8 cellular contexts compared by ENCODE assay signal in the genomic region with DNA sequence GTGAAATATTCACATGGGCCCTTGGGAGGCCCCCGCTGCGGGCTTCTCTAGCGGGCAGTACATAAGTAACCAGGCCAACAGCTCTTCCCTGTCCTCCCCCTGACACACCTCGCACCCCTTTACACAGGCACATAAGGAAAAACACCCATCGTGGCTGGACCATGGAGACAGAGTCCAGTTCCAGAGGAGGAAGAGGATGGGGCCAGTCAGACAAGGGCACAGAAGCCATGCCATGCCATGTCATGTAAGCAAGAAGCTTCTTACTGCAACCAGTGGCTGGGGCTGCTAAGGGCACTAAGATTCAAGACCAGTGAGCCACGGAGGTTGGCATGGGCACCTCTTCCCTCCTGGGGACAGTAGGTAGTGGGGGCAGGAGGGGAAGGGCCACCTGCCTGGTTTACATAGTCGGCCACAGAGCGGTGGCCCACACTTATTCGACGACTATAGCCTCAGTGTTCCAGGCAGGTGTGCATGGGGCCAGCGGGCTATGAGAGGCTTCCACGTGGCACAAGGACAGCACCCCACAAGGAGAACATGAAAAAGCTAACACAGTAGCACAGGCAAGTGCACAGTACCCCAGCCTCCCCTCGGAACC. TPM values are rescaled to one million over a fixed set of nuclear protein-coding genes. Genes with fewer than 3 reads are reported as not detected.
DNase-seq lines count a peak whose midpoint lies in the region; ATAC-seq and TF ChIP-seq lines count a peak whose summit lies in the region.

No MANE protein-coding gene starts in this region.

- no peak for TF ChIP-seq EP300 in esophagus muscularis mucosa (IDR thresholded peaks at IDR 0.05)

- no peak overlapping the region for H3K27ac ChIP-seq in CD8-positive, alpha-beta memory T cell (ENCODE audit: low read depth, low read length)
- H3K27ac ChIP-seq in HUES6 (ENCODE audit: low read depth, low read length) (no peak overlapping the region), esophagus muscularis mucosa (replicated peaks in 1 of 4) (no peak overlapping the region), body of pancreas (no peak overlapping the region)

- DNase-seq in CD8-positive, alpha-beta memory T cell, result no peak
- DNase-seq in activated T-helper 1 cell treated with anti-CD3 and anti-CD28 coated beads, Interleukin-12 subunit alpha, Interleukin-12 subunit beta, Interleukin-2, Interleukin-4 antibody, amounts not matched to agents 30 ng/mL and 10 ng/mL and 1 ng/mL, durations not matched to agents 14 hours and 24 hours and 36 hours (ENCODE audit: low spot score), result no peak
- DNase-seq in natural killer cell, result no peak
- DNase-seq in esophagus muscularis mucosa (ENCODE audit: extremely low spot score), result no peak
- no peak for DNase-seq in body of pancreas

- H3K27me3 Mint-ChIP-seq in CD8-positive, alpha-beta memory T cell, result peaks cover 7 to 23% of the 10 kb centered on the region in 2 donors
- peaks cover 28% of the 10 kb centered on the region for H3K27me3 Mint-ChIP-seq in activated T-helper 1 cell treated with anti-CD3 and anti-CD28 coated beads, Interleukin-12 subunit alpha, Interleukin-12 subunit beta, Interleukin-2, Interleukin-4 antibody, amounts not matched to agents 30 ng/mL and 10 ng/mL and 1 ng/mL, durations not matched to agents 14 hours and 24 hours and 36 hours (ENCODE audit: insufficient read depth)
- H3K27me3 Mint-ChIP-seq in natural killer cell (ENCODE audit: low read depth in 2 of 2), result peaks cover 7 to 21% of the 10 kb centered on the region in 2 donors

- CTCF ChIA-PET in CD8-positive, alpha-beta memory T cell (lab: Charles Lee), result interaction anchor here (1.0 to 4.4 kb wide), 15 partner anchors 11 to 584 kb away, joined by 3 to 37 read pairs (median 5); a partner anchor contains a TSS

- ATAC-seq in natural killer cell, result no peak
- no peak for ATAC-seq in HG03469 (IDR thresholded peaks at IDR 0.05; ENCODE audit: unreplicated experiment)
- ATAC-seq in GM18498 (IDR thresholded peaks at IDR 0.05; ENCODE audit: unreplicated experiment), result no peak
- no peak for ATAC-seq in body of pancreas

- peaks cover 11 to 15% (median 13%) of the 10 kb centered on the region in 3 donors for H3K4me1 Mint-ChIP-seq in CD8-positive, alpha-beta memory T cell
- peaks cover 42% of the 10 kb centered on the region for H3K4me1 Mint-ChIP-seq in activated T-helper 1 cell treated with anti-CD3 and anti-CD28 coated beads, Interleukin-12 subunit alpha, Interleukin-12 subunit beta, Interleukin-2, Interleukin-4 antibody, amounts not matched to agents 30 ng/mL and 10 ng/mL and 1 ng/mL, durations not matched to agents 14 hours and 24 hours and 36 hours (ENCODE audit: low read depth)
- peaks cover 12 to 22% of the 10 kb centered on the region in 2 donors for H3K4me1 Mint-ChIP-seq in natural killer cell

- no peaks in the 10 kb centered on the region for H3K36me3 Mint-ChIP-seq in CD8-positive, alpha-beta memory T cell
- no peaks in the 10 kb centered on the region for H3K36me3 Mint-ChIP-seq in activated T-helper 1 cell treated with anti-CD3 and anti-CD28 coated beads, Interleukin-12 subunit alpha, Interleukin-12 subunit beta, Interleukin-2, Interleukin-4 antibody, amounts not matched to agents 30 ng/mL and 10 ng/mL and 1 ng/mL, durations not matched to agents 14 hours and 24 hours and 36 hours (ENCODE audit: low read depth)
- no peaks in the 10 kb centered on the region for H3K36me3 Mint-ChIP-seq in natural killer cell

- H3K9me3 Mint-ChIP-seq in CD8-positive, alpha-beta memory T cell, result no peaks in the 10 kb centered on the region
- H3K9me3 Mint-ChIP-seq in activated T-helper 1 cell treated with anti-CD3 and anti-CD28 coated beads, Interleukin-12 subunit alpha, Interleukin-12 subunit beta, Interleukin-2, Interleukin-4 antibody, amounts not matched to agents 30 ng/mL and 10 ng/mL and 1 ng/mL, durations not matched to agents 14 hours and 24 hours and 36 hours, result no peaks in the 10 kb centered on the region
- H3K9me3 Mint-ChIP-seq in natural killer cell, result no peaks in the 10 kb centered on the region

- intact Hi-C loops in activated T-helper 1 cell treated with anti-CD3 and anti-CD28 coated beads, Interleukin-12 subunit alpha, Interleukin-12 subunit beta, Interleukin-2, Interleukin-4 antibody, amounts not matched to agents 30 ng/mL and 10 ng/mL and 1 ng/mL, durations not matched to agents 14 hours and 24 hours and 36 hours (cut with micrococcal nuclease), result loop anchor here (1.0 to 5.0 kb wide), 5 partner anchors 248 to 579 kb away; a partner anchor contains a TSS
- intact Hi-C loops in natural killer cell (cut with micrococcal nuclease) (loop anchor here (1.0 to 5.0 kb wide), 4 partner anchors 65 to 579 kb away; no protein-coding TSS in a partner anchor), esophagus muscularis mucosa (cut with DNase I) (loop anchor here (5.0 to 10.0 kb wide), 3 partner anchors 114 to 394 kb away; no protein-coding TSS in a partner anchor), body of pancreas (cut with DNase I) (loop anchor here (10.0 kb wide), 1 partner anchor 252 kb away; no protein-coding TSS in a partner anchor)

- no peaks in the 10 kb centered on the region for H3K36me3 ChIP-seq in CD8-positive, alpha-beta memory T cell (ENCODE audit: insufficient read depth, low read length)
- H3K36me3 ChIP-seq in HUES6 (ENCODE audit: control insufficient read depth, insufficient read depth, low read length) (no peaks in the 10 kb centered on the region), esophagus muscularis mucosa (no peaks in the 10 kb centered on the region), body of pancreas (replicated peaks in 1 of 2; ENCODE audit: insufficient read depth in 1 of 2, low read depth in 2 of 2) (no peaks in the 10 kb centered on the region)

- 70% methylated on average over 7 of the region's 13 CpGs for WGBS in esophagus muscularis mucosa
- 28 to 37% methylated on average over 11 to 13 of the region's 13 CpGs for WGBS in body of pancreas, 2 donors

- H3K9me3 ChIP-seq in CD8-positive, alpha-beta memory T cell (ENCODE audit: low read length), result no peaks in the 10 kb centered on the region
- H3K9me3 ChIP-seq in HUES6 (ENCODE audit: control insufficient read depth, insufficient read depth, low read depth, low read length) (no peaks in the 10 kb centered on the region), esophagus muscularis mucosa (no peaks in the 10 kb centered on the region), body of pancreas (no peaks in the 10 kb centered on the region)

- TF ChIP-seq POLR2A in esophagus muscularis mucosa (IDR thresholded peaks at IDR 0.05; ENCODE audit: low read depth) (no peak), body of pancreas (IDR thresholded peaks at IDR 0.05) (no peak)

- no peak for TF ChIP-seq CTCF in natural killer cell (IDR thresholded peaks at IDR 0.05)
- no peak for TF ChIP-seq CTCF in esophagus muscularis mucosa (IDR thresholded peaks at IDR 0.05)
- TF ChIP-seq CTCF in body of pancreas (IDR thresholded peaks at IDR 0.05), result no peak

- H3K9ac ChIP-seq in HUES6 (ENCODE audit: low read length), result no peak overlapping the region

- H3K27me3 ChIP-seq in CD8-positive, alpha-beta memory T cell (ENCODE audit: insufficient read depth, low read length, poor library complexity, severe bottlenecking), result peaks cover 7% of the 10 kb centered on the region
- H3K27me3 ChIP-seq in HUES6 (ENCODE audit: control insufficient read depth, insufficient read depth, low read length) (no peaks in the 10 kb centered on the region), esophagus muscularis mucosa (no peaks in the 10 kb centered on the region), body of pancreas (no peaks in the 10 kb centered on the region)

- peak overlapping the region in 4 of 8 donors; percentile 64 to 87 (median 82) for H3K27ac Mint-ChIP-seq in CD8-positive, alpha-beta memory T cell
- no peak overlapping the region for H3K27ac Mint-ChIP-seq in activated T-helper 1 cell treated with anti-CD3 and anti-CD28 coated beads, Interleukin-12 subunit alpha, Interleukin-12 subunit beta, Interleukin-2, Interleukin-4 antibody, amounts not matched to agents 30 ng/mL and 10 ng/mL and 1 ng/mL, durations not matched to agents 14 hours and 24 hours and 36 hours
- peak overlapping the region in 1 of 2 donors; percentile 35 for H3K27ac Mint-ChIP-seq in natural killer cell

- POLR2A ChIA-PET in CD8-positive, alpha-beta memory T cell (lab: Charles Lee), result no interaction called here

- peaks cover 10% of the 10 kb centered on the region for H3K4me1 ChIP-seq in CD8-positive, alpha-beta memory T cell (ENCODE audit: insufficient read depth, low read length)
- peaks cover 13% of the 10 kb centered on the region for H3K4me1 ChIP-seq in HUES6 (ENCODE audit: control insufficient read depth, insufficient read depth, low read length)
- peaks cover 9 to 23% (median 19%) of the 10 kb centered on the region in 4 donors for H3K4me1 ChIP-seq in esophagus muscularis mucosa
- H3K4me1 ChIP-seq in body of pancreas, result peaks cover 20% of the 10 kb centered on the region

- H3K4me3 ChIP-seq in CD8-positive, alpha-beta memory T cell (ENCODE audit: low read length), result peak overlapping the region; percentile 85
- H3K4me3 ChIP-seq in HUES6 (ENCODE audit: low read depth, low read length), result peak overlapping the region; percentile 16; the same call in 1 of the 2 replicates
- H3K4me3 ChIP-seq in esophagus muscularis mucosa, result peak overlapping the region in 1 of 4 donors; percentile 59
- H3K4me3 ChIP-seq in body of pancreas, result no peak overlapping the region

- H3K4me3 Mint-ChIP-seq in CD8-positive, alpha-beta memory T cell, result peak overlapping the region; percentile 66 to 95 (median 82)
- H3K4me3 Mint-ChIP-seq in activated T-helper 1 cell treated with anti-CD3 and anti-CD28 coated beads, Interleukin-12 subunit alpha, Interleukin-12 subunit beta, Interleukin-2, Interleukin-4 antibody, amounts not matched to agents 30 ng/mL and 10 ng/mL and 1 ng/mL, durations not matched to agents 14 hours and 24 hours and 36 hours, result peak overlapping the region; percentile 85
- H3K4me3 Mint-ChIP-seq in natural killer cell, result peak overlapping the region; percentile 78

RNA-seq across cellular contexts. Expression of a gene that starts 5.7 kb away (rescaled TPM):
- total RNA-seq in CD8-positive, alpha-beta memory T cell, result not detected
- polyA plus RNA-seq in CD8-positive, alpha-beta memory T cell, result not detected
- not detected in 2 replicates for total RNA-seq in activated T-helper 1 cell treated with anti-CD3 and anti-CD28 coated beads, Interleukin-12 subunit alpha, Interleukin-12 subunit beta, Interleukin-2, Interleukin-4 antibody, amounts not matched to agents 30 ng/mL and 10 ng/mL and 1 ng/mL, durations not matched to agents 14 hours and 24 hours and 36 hours
- total RNA-seq in natural killer cell (1 to 10 TPM in 1 of 3 donors, not detected in 2; 5.1 TPM), esophagus muscularis mucosa (1 to 10 TPM; 1.7 to 2.5 (median 1.8) TPM), body of pancreas (under 1 TPM; 0.26 to 0.99 TPM)

Comparison
In these comparisons a context has a peak if more than half of its experiments do, and no peak if none do; other contexts are left out.
1. H3K4me3 ChIP-seq: peak in CD8-positive, alpha-beta memory T cell (single experiment) and HUES6 (single experiment); none in body of pancreas (0 of 2).
2. Peak in every context shown above with its lines, with median percentiles within 50 percentile points of each other: H3K4me3 Mint-ChIP-seq.